9 cellular contexts compared by ENCODE assay signal in the genomic region with DNA sequence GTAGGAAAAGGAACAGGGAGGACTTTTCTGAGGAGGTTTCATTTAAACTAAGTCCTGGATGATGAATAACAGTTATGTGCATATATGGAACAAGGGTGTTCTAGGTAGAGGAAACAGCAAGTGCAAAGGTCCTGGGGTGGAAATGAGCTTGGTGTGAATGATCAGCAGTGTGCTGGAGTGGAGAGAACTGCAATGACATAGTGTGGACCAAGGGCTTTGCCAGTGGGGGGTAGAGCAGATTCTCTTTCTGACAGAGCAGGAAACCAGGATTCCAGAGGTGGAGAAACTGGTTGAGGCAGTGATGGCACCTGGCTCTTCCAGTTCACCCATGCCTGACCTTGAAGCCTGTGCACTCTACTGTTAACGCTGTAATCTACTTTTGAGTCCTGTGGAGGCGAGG. TPM values are rescaled to one million over a fixed set of nuclear protein-coding genes. Genes with fewer than 3 reads are reported as not detected.
A peak's percentile ranks its signal among the peaks of the same experiment; 100 is the strongest.
DNase-seq lines count a peak whose midpoint lies in the region; ATAC-seq and TF ChIP-seq lines count a peak whose summit lies in the region.
"Had no signal": no experiment of that assay in that cellular context is flagged by ENCODE, and none has a peak within 500 bp of the region (broad histone marks: within the 10 kb centered on the region; RNA-seq: fewer than 3 reads in every experiment).

No MANE protein-coding gene starts in this region.

- H3K36me3 ChIP-seq in SK-N-SH (replicated peaks in 1 of 2; ENCODE audit: control insufficient read depth in 1 of 2, insufficient read depth in 2 of 2, low read length in 1 of 2), result no peaks in the 10 kb centered on the region

- peaks cover 24% of the 10 kb centered on the region; the same call in 1 of the 2 replicates for H3K79me2 ChIP-seq in SK-N-SH (ENCODE audit: insufficient read depth)

- H3K4me2 ChIP-seq in SK-N-SH, result peak overlapping the region; percentile 84; the same call in 1 of the 2 replicates

- H3K9ac ChIP-seq in SK-N-SH, result no peak overlapping the region

- H3K27ac Mint-ChIP-seq in activated naive CD8-positive, alpha-beta T cell treated with anti-CD3 and anti-CD28 coated beads, Interleukin-2, amount 50 U/mL, for 24 hours, result peak overlapping the region; percentile 81

- CTCF ChIA-PET in SK-N-SH (lab: Yijun Ruan, JAX), result interaction anchor here (0.7 kb wide), 1 partner anchor 789 kb away, joined by 3 read pairs; no protein-coding TSS in a partner anchor

- TF ChIP-seq EP300 in SK-N-SH (IDR thresholded peaks at IDR 0.05; ENCODE audit: borderline replicate concordance in 1 of 2, low read depth in 1 of 2, low read length in 1 of 2), result no peak

- no peaks in the 10 kb centered on the region; the same call in 1 of the 2 replicates for H3K27me3 ChIP-seq in SK-N-SH (ENCODE audit: insufficient read depth)

- no peaks in the 10 kb centered on the region for H3F3A ChIP-seq in SK-N-SH (replicated peaks; ENCODE audit: insufficient read depth)

- ATAC-seq in SK-N-SH treated with all-trans-retinoic acid at 6 μM for 48 hours (no peak), HG02840 (IDR thresholded peaks at IDR 0.05; ENCODE audit: low FRiP score, unreplicated experiment) (no peak)
- ATAC-seq in activated naive CD8-positive, alpha-beta T cell treated with anti-CD3 and anti-CD28 coated beads, Interleukin-2, amount 50 U/mL, for 24 hours, result no peak

- intact Hi-C loops in posterior vena cava (cut with DNase I), result no loop called here

- no peak overlapping the region for H2AFZ ChIP-seq in SK-N-SH (ENCODE audit: low read depth)

- TF ChIP-seq RAD21 in SK-N-SH (IDR thresholded peaks at IDR 0.05; ENCODE audit: low read length), result no peak

- POLR2A ChIA-PET in SK-N-SH (lab: Yijun Ruan, JAX), result no interaction called here

- no peak for DNase-seq in SK-N-SH
- DNase-seq in activated naive CD8-positive, alpha-beta T cell treated with anti-CD3 and anti-CD28 coated beads, Interleukin-2, amount 50 U/mL, for 24 hours, result no peak
- DNase-seq in posterior vena cava (ENCODE audit: low spot score), result peak; percentile 26
- DNase-seq in SKM-1 treated with dmso at 0.1 percent for 144 hours (lab: John Stamatoyannopoulos, UW; ENCODE audit: unreplicated experiment), result no peak
- DNase-seq: 8988T; effector CD8-positive, alpha-beta T cell; NCI-H2029 had no signal

- H3K27ac ChIP-seq in SK-N-SH (ENCODE audit: low read depth in 2 of 2, low read length in 1 of 2), result no peak overlapping the region

- peaks cover 71% of the 10 kb centered on the region for H3K4me1 Mint-ChIP-seq in activated naive CD8-positive, alpha-beta T cell treated with anti-CD3 and anti-CD28 coated beads, Interleukin-2, amount 50 U/mL, for 24 hours

- WGBS in SK-N-SH (ENCODE audit: low lambda C conversion rate), result 46% methylated on average over 2 of the region's 2 CpGs

- peak overlapping the region; percentile 77 for H3K4me3 Mint-ChIP-seq in activated naive CD8-positive, alpha-beta T cell treated with anti-CD3 and anti-CD28 coated beads, Interleukin-2, amount 50 U/mL, for 24 hours

- no peaks in the 10 kb centered on the region for H3K9me2 ChIP-seq in SK-N-SH

- H3K36me3 Mint-ChIP-seq in activated naive CD8-positive, alpha-beta T cell treated with anti-CD3 and anti-CD28 coated beads, Interleukin-2, amount 50 U/mL, for 24 hours (ENCODE audit: low read depth), result peaks cover 9% of the 10 kb centered on the region

- no peaks in the 10 kb centered on the region for H3K9me3 Mint-ChIP-seq in activated naive CD8-positive, alpha-beta T cell treated with anti-CD3 and anti-CD28 coated beads, Interleukin-2, amount 50 U/mL, for 24 hours

- no peak for TF ChIP-seq CTCF in SK-N-SH (IDR thresholded peaks at IDR 0.05)

- H3K9me3 ChIP-seq in SK-N-SH, result no peaks in the 10 kb centered on the region

- peak overlapping the region in 1 of 2 experiments; percentile 65; a peak in 1 of 4 replicates for H3K4me3 ChIP-seq in SK-N-SH (ENCODE audit: low read depth in 2 of 2, low read length in 1 of 2)

- H3K27me3 Mint-ChIP-seq in activated naive CD8-positive, alpha-beta T cell treated with anti-CD3 and anti-CD28 coated beads, Interleukin-2, amount 50 U/mL, for 24 hours, result peaks cover 3% of the 10 kb centered on the region

- H3K4me1 ChIP-seq in SK-N-SH (ENCODE audit: control insufficient read depth in 1 of 2, insufficient read depth in 2 of 2, low read depth in 1 of 2, low read length in 1 of 2), result peaks cover 0 to 23% of the 10 kb centered on the region in 2 experiments; a peak in 1 of 4 replicates

- peaks cover 12% of the 10 kb centered on the region; the same call in 1 of the 2 replicates for H4K20me1 ChIP-seq in SK-N-SH (ENCODE audit: insufficient read depth)

TF ChIP-seq in SK-N-SH, 30 proteins besides CTCF, POLR2A, EP300 and RAD21:
- TF ChIP-seq GABPA (IDR thresholded peaks at IDR 0.05; ENCODE audit: low read depth), result no peak

TF ChIP-seq in SK-N-SH treated with all-trans-retinoic acid at 6 μM for 48 hours, 23 proteins besides CTCF, POLR2A, EP300 and RAD21:
- TF ChIP-seq ARNTL (CRISPR knock-in tag; IDR thresholded peaks at IDR 0.05; ENCODE audit: borderline replicate concordance, low read depth), result no peak
- TF ChIP-seq ZFP30 (CRISPR knock-in tag; IDR thresholded peaks at IDR 0.05), result no peak
- no peak for TF ChIP-seq PPARA (CRISPR knock-in tag; IDR thresholded peaks at IDR 0.05; ENCODE audit: borderline replicate concordance)
- no peak for TF ChIP-seq ZC3H10 (CRISPR knock-in tag; IDR thresholded peaks at IDR 0.05)
- no peak for TF ChIP-seq OSR1 (CRISPR knock-in tag; IDR thresholded peaks at IDR 0.05)
- TF ChIP-seq BACH2 (CRISPR knock-in tag; IDR thresholded peaks at IDR 0.05; ENCODE audit: borderline replicate concordance), result no peak
- TF ChIP-seq, protein P1, sequence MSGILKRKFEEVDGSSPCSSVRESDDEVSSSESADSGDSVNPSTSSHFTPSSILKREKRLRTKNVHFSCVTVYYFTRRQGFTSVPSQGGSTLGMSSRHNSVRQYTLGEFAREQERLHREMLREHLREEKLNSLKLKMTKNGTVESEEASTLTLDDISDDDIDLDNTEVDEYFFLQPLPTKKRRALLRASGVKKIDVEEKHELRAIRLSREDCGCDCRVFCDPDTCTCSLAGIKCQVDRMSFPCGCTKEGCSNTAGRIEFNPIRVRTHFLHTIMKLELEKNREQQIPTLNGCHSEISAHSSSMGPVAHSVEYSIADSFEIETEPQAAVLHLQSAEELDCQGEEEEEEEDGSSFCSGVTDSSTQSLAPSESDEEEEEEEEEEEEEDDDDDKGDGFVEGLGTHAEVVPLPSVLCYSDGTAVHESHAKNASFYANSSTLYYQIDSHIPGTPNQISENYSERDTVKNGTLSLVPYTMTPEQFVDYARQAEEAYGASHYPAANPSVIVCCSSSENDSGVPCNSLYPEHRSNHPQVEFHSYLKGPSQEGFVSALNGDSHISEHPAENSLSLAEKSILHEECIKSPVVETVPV (CRISPR knock-in tag; IDR thresholded peaks at IDR 0.05), result no peak
- TF ChIP-seq TOX (CRISPR knock-in tag; IDR thresholded peaks at IDR 0.05; ENCODE audit: borderline replicate concordance), result no peak
- TF ChIP-seq CSDC2 (CRISPR knock-in tag; IDR thresholded peaks at IDR 0.05), result no peak
- TF ChIP-seq ESRRG (CRISPR knock-in tag; IDR thresholded peaks at IDR 0.05), result no peak
- TF ChIP-seq ZNF70 (CRISPR knock-in tag; IDR thresholded peaks at IDR 0.05), result no peak
- no peak for TF ChIP-seq ZNF565 (CRISPR knock-in tag; conservative IDR thresholded peaks at IDR 0.05; ENCODE audit: low read depth)
- TF ChIP-seq ZNF8 (CRISPR knock-in tag; IDR thresholded peaks at IDR 0.05), result no peak
TF ChIP-seq in SK-N-SH treated with all-trans-retinoic acid at 6 μM for 48 hours: peak in this region for 0.

RNA-seq across cellular contexts. Expression of a gene that starts 1.7 kb away (rescaled TPM):
- 4.2 and 6.2 TPM in 2 replicates for polyA plus RNA-seq in SK-N-SH (2012; rRNA removed)
- polyA plus RNA-seq in SK-N-SH (2012; cell fraction: cytosol; rRNA removed), result 3.2 and 3.9 TPM in 2 replicates
- polyA plus RNA-seq in SK-N-SH (2012; cell fraction: nucleus; rRNA removed), result 9.2 and 17.1 TPM in 2 replicates
- 1 to 10 TPM; 5.2 to 5.4 TPM for total RNA-seq in posterior vena cava

RNA-seq across cellular contexts. Expression of a gene that starts 6.8 kb away (rescaled TPM):
- polyA plus RNA-seq in SK-N-SH (2012; rRNA removed), result 0.12 TPM in 1 of 2 replicates, not detected in the other
- 0.04 TPM in 2 replicates for polyA plus RNA-seq in SK-N-SH (2012; cell fraction: cytosol; rRNA removed)
- 0.06 and 0.08 TPM in 2 replicates for polyA plus RNA-seq in SK-N-SH (2012; cell fraction: nucleus; rRNA removed)
- under 1 TPM in 1 of 2 donors, not detected in 1; 0.10 TPM for total RNA-seq in posterior vena cava

RNA-seq across cellular contexts. Expression of a gene that starts 32.1 kb away (rescaled TPM):
- not detected in 2 replicates for polyA plus RNA-seq in SK-N-SH (2012; rRNA removed)
- polyA plus RNA-seq in SK-N-SH (2012; cell fraction: cytosol; rRNA removed), result not detected in 2 replicates
- polyA plus RNA-seq in SK-N-SH (2012; cell fraction: nucleus; rRNA removed), result not detected in 2 replicates
- not detected for total RNA-seq in posterior vena cava

RNA-seq across cellular contexts. Expression of a gene that starts 36.1 kb away (rescaled TPM):
- polyA plus RNA-seq in SK-N-SH (2012; rRNA removed), result 7.5 TPM in 2 replicates
- 2.7 and 4.4 TPM in 2 replicates for polyA plus RNA-seq in SK-N-SH (2012; cell fraction: cytosol; rRNA removed)
- polyA plus RNA-seq in SK-N-SH (2012; cell fraction: nucleus; rRNA removed), result 14.3 and 18.5 TPM in 2 replicates
- 10 to 100 TPM in 1 of 2 donors, 1 to 10 TPM in 1; 9.9 to 10.4 TPM for total RNA-seq in posterior vena cava

RNA-seq across cellular contexts. Expression of a gene that starts 38.2 kb away (rescaled TPM):
- polyA plus RNA-seq in SK-N-SH (2012; rRNA removed), result not detected in 2 replicates
- not detected in 2 replicates for polyA plus RNA-seq in SK-N-SH (2012; cell fraction: cytosol; rRNA removed)
- not detected in 2 replicates for polyA plus RNA-seq in SK-N-SH (2012; cell fraction: nucleus; rRNA removed)
- under 1 TPM; 0.09 to 0.10 TPM for total RNA-seq in posterior vena cava
